15 cellular contexts compared by ENCODE assay signal in the genomic region with DNA sequence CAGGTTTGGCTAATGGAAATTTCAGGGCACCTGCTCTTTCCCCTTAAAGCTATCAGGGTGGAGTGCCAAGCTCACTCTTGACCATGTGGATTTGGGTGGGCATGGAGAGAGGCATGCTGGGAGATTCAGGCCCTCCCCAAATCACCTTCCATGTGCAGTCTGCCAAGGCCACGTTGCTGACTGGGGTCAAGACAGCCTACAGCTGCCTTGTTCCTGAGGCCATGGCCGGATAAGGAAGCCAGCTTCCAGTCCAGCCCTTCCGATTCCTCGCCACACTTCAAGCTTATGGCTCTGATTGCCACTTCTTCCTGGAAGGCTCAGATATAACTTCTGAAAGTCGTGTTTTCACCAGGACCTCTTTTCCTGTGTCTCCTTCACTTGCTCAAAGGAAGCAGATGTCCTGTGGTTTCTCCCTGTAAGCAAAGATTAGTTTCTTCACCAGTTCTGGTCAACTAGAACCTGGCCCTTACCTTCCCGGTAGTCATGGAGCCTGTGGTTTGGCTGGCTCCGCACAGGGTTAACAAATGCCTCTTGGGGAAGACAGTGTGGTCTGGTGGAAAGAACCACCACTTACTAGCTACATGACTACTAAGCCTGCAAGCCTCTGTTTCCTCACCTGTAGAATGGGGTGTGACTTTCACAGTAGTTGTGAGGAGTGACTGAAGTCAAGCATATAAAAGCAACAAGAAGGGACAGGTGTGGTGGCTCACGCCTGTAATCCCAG. TPM values are rescaled to one million over a fixed set of nuclear protein-coding genes. Genes with fewer than 3 reads are reported as not detected.
DNase-seq lines count a peak whose midpoint lies in the region; ATAC-seq and TF ChIP-seq lines count a peak whose summit lies in the region.
"Had no signal": no experiment of that assay in that cellular context is flagged by ENCODE, and none has a peak within 500 bp of the region (broad histone marks: within the 10 kb centered on the region; RNA-seq: fewer than 3 reads in every experiment).

No MANE protein-coding gene starts in this region.

- CTCF ChIA-PET in Calu3 (lab: Charles Lee): no interaction called here

- no peak for DNase-seq in T-helper 1 cell
- DNase-seq in KG1 (lab: John Stamatoyannopoulos, UW): peak; percentile 76
- no peak for DNase-seq in activated T-helper 2 cell treated with anti-CD3 and anti-CD28 coated beads, Interferon-gamma antibody, Interleukin-2, Interleukin-4, amounts not matched to agents 10 μg/mL and 5 μg/mL and 100 μg/mL, durations not matched to agents 14 hours and 24 hours and 36 hours (ENCODE audit: low spot score)
- no peak for DNase-seq in naive thymus-derived CD8-positive, alpha-beta T cell
- no peak for DNase-seq in Calu3
- DNase-seq in osteocyte (ENCODE audit: extremely low spot score, unreplicated experiment): no peak
- no peak for DNase-seq in NOMO-1 (lab: John Stamatoyannopoulos, UW; ENCODE audit: unreplicated experiment in 2 of 2)
- DNase-seq: amygdala; NCI-H1930; NCI-H69; right lobe of liver; stimulated activated CD4-positive, alpha-beta T cell treated with anti-CD3 and anti-CD28 coated beads, Interleukin-4, amount 100 ng/mL, for 4 hours; stimulated activated naive CD4-positive, alpha-beta T cell had no signal

- TF ChIP-seq CTCF in Calu3 (IDR thresholded peaks at IDR 0.05; ENCODE audit: unreplicated experiment) (no peak), osteocyte (IDR thresholded peaks at IDR 0.05) (no peak)

- no peak for ATAC-seq in naive thymus-derived CD8-positive, alpha-beta T cell

- intact Hi-C loops in activated T-helper 2 cell treated with anti-CD3 and anti-CD28 coated beads, Interferon-gamma antibody, Interleukin-2, Interleukin-4, amounts not matched to agents 10 μg/mL and 5 μg/mL and 100 μg/mL, durations not matched to agents 14 hours and 24 hours and 36 hours (cut with micrococcal nuclease): no loop called here
- intact Hi-C loops in Calu3 (cut with micrococcal nuclease; ENCODE audit: unreplicated experiment): no loop called here

- H3K4me1 Mint-ChIP-seq in T-helper 1 cell treated with Interleukin-12 subunit alpha and Interleukin-12 subunit beta and Interleukin-4 antibody, amounts not matched to agents 30 μg/mL and 1 μg/mL, for 36 hours (ENCODE audit: low read depth): peaks cover 39% of the 10 kb centered on the region
- H3K4me1 Mint-ChIP-seq in activated T-helper 2 cell treated with anti-CD3 and anti-CD28 coated beads, Interferon-gamma antibody, Interleukin-2, Interleukin-4, amounts not matched to agents 10 μg/mL and 5 μg/mL and 100 μg/mL, durations not matched to agents 14 hours and 24 hours and 36 hours (ENCODE audit: low read depth): peaks cover 21% of the 10 kb centered on the region
- H3K4me1 Mint-ChIP-seq in naive thymus-derived CD8-positive, alpha-beta T cell: peaks cover 6 to 19% (median 15%) of the 10 kb centered on the region in 4 donors
- H3K4me1 Mint-ChIP-seq in Calu3 (ENCODE audit: low read depth, unreplicated experiment) (peaks cover 8% of the 10 kb centered on the region), osteocyte (ENCODE audit: unreplicated experiment) (peaks cover 5% of the 10 kb centered on the region)
- H3K4me1 Mint-ChIP-seq: neural progenitor cell had no signal

- no peaks in the 10 kb centered on the region for H3K27me3 Mint-ChIP-seq in T-helper 1 cell treated with Interleukin-12 subunit alpha and Interleukin-12 subunit beta and Interleukin-4 antibody, amounts not matched to agents 30 μg/mL and 1 μg/mL, for 36 hours (ENCODE audit: low read depth)
- H3K27me3 Mint-ChIP-seq in activated T-helper 2 cell treated with anti-CD3 and anti-CD28 coated beads, Interferon-gamma antibody, Interleukin-2, Interleukin-4, amounts not matched to agents 10 μg/mL and 5 μg/mL and 100 μg/mL, durations not matched to agents 14 hours and 24 hours and 36 hours (ENCODE audit: low read depth): no peaks in the 10 kb centered on the region
- no peaks in the 10 kb centered on the region for H3K27me3 Mint-ChIP-seq in naive thymus-derived CD8-positive, alpha-beta T cell
- no peaks in the 10 kb centered on the region for H3K27me3 Mint-ChIP-seq in Calu3 (ENCODE audit: unreplicated experiment)
- H3K27me3 Mint-ChIP-seq in osteocyte (ENCODE audit: unreplicated experiment): no peaks in the 10 kb centered on the region

- peaks cover 38% of the 10 kb centered on the region for H3K36me3 Mint-ChIP-seq in T-helper 1 cell treated with Interleukin-12 subunit alpha and Interleukin-12 subunit beta and Interleukin-4 antibody, amounts not matched to agents 30 μg/mL and 1 μg/mL, for 36 hours (ENCODE audit: low read depth)
- H3K36me3 Mint-ChIP-seq in activated T-helper 2 cell treated with anti-CD3 and anti-CD28 coated beads, Interferon-gamma antibody, Interleukin-2, Interleukin-4, amounts not matched to agents 10 μg/mL and 5 μg/mL and 100 μg/mL, durations not matched to agents 14 hours and 24 hours and 36 hours (ENCODE audit: low read depth): peaks cover 53% of the 10 kb centered on the region
- peaks cover 0 to 66% (median 11%) of the 10 kb centered on the region in 3 donors for H3K36me3 Mint-ChIP-seq in naive thymus-derived CD8-positive, alpha-beta T cell
- H3K36me3 Mint-ChIP-seq in Calu3 (ENCODE audit: insufficient read depth, unreplicated experiment) (peaks cover 25% of the 10 kb centered on the region), osteocyte (ENCODE audit: unreplicated experiment) (peaks cover 27% of the 10 kb centered on the region)

- H3K4me3 Mint-ChIP-seq in T-helper 1 cell treated with Interleukin-12 subunit alpha and Interleukin-12 subunit beta and Interleukin-4 antibody, amounts not matched to agents 30 μg/mL and 1 μg/mL, for 36 hours: peak overlapping the region; percentile 41
- no peak overlapping the region for H3K4me3 Mint-ChIP-seq in activated T-helper 2 cell treated with anti-CD3 and anti-CD28 coated beads, Interferon-gamma antibody, Interleukin-2, Interleukin-4, amounts not matched to agents 10 μg/mL and 5 μg/mL and 100 μg/mL, durations not matched to agents 14 hours and 24 hours and 36 hours (ENCODE audit: low read depth)
- no peak overlapping the region for H3K4me3 Mint-ChIP-seq in naive thymus-derived CD8-positive, alpha-beta T cell
- no peak overlapping the region for H3K4me3 Mint-ChIP-seq in Calu3 (ENCODE audit: low read depth, unreplicated experiment)
- no peak overlapping the region for H3K4me3 Mint-ChIP-seq in osteocyte (ENCODE audit: unreplicated experiment)
- H3K4me3 Mint-ChIP-seq: neural progenitor cell had no signal

- POLR2A ChIA-PET in naive thymus-derived CD8-positive, alpha-beta T cell (lab: Charles Lee): interaction anchor here (0.8 to 1.1 kb wide), 2 partner anchors 16 to 42 kb away, joined by 3 to 4 read pairs; partner anchors contain the start of gene TPT1

- BruUV-seq in Calu3 (replicated peaks; lab: Mats Ljungman, UMichigan): no TSS peak

- H3K27ac Mint-ChIP-seq in T-helper 1 cell treated with Interleukin-12 subunit alpha and Interleukin-12 subunit beta and Interleukin-4 antibody, amounts not matched to agents 30 μg/mL and 1 μg/mL, for 36 hours: peak overlapping the region; percentile 88
- peak overlapping the region; percentile 46 for H3K27ac Mint-ChIP-seq in activated T-helper 2 cell treated with anti-CD3 and anti-CD28 coated beads, Interferon-gamma antibody, Interleukin-2, Interleukin-4, amounts not matched to agents 10 μg/mL and 5 μg/mL and 100 μg/mL, durations not matched to agents 14 hours and 24 hours and 36 hours
- peak overlapping the region; percentile 29 to 91 (median 80) for H3K27ac Mint-ChIP-seq in naive thymus-derived CD8-positive, alpha-beta T cell
- H3K27ac Mint-ChIP-seq in Calu3 (ENCODE audit: unreplicated experiment) (no peak overlapping the region), osteocyte (ENCODE audit: unreplicated experiment) (no peak overlapping the region)
- H3K27ac Mint-ChIP-seq: neural progenitor cell had no signal

- H3K9me3 Mint-ChIP-seq in T-helper 1 cell treated with Interleukin-12 subunit alpha and Interleukin-12 subunit beta and Interleukin-4 antibody, amounts not matched to agents 30 μg/mL and 1 μg/mL, for 36 hours: no peaks in the 10 kb centered on the region
- H3K9me3 Mint-ChIP-seq in activated T-helper 2 cell treated with anti-CD3 and anti-CD28 coated beads, Interferon-gamma antibody, Interleukin-2, Interleukin-4, amounts not matched to agents 10 μg/mL and 5 μg/mL and 100 μg/mL, durations not matched to agents 14 hours and 24 hours and 36 hours: no peaks in the 10 kb centered on the region
- H3K9me3 Mint-ChIP-seq in naive thymus-derived CD8-positive, alpha-beta T cell: no peaks in the 10 kb centered on the region
- no peaks in the 10 kb centered on the region for H3K9me3 Mint-ChIP-seq in Calu3 (ENCODE audit: low read depth, unreplicated experiment)
- H3K9me3 Mint-ChIP-seq in osteocyte (ENCODE audit: unreplicated experiment): peaks cover 4% of the 10 kb centered on the region

RNA-seq across cellular contexts. Expression of gene TPT1, which starts 16.1 kb away (rescaled TPM):
- total RNA-seq in activated T-helper 2 cell treated with anti-CD3 and anti-CD28 coated beads, Interferon-gamma antibody, Interleukin-2, Interleukin-4, amounts not matched to agents 10 μg/mL and 5 μg/mL and 100 μg/mL, durations not matched to agents 14 hours and 24 hours and 36 hours: 2,606 and 2,653 TPM in 2 replicates
- total RNA-seq in naive thymus-derived CD8-positive, alpha-beta T cell: over 10,000 TPM; 10,139 to 10,909 TPM
- 1,000 to 10,000 TPM; 3,681 to 4,532 (median 4,400) TPM for polyA plus RNA-seq in naive thymus-derived CD8-positive, alpha-beta T cell
- total RNA-seq in Calu3 (2022): 1,364 and 1,652 TPM in 2 replicates
- 3,315 and 3,393 TPM in 2 replicates for total RNA-seq in osteocyte

Comparison
In these comparisons a context has a peak if more than half of its experiments do, and no peak if none do; other contexts are left out.
1. H3K27ac Mint-ChIP-seq: peak in T-helper 1 cell treated with Interleukin-12 subunit alpha and Interleukin-12 subunit beta and Interleukin-4 antibody, amounts not matched to agents 30 μg/mL and 1 μg/mL, for 36 hours (single experiment), activated T-helper 2 cell treated with anti-CD3 and anti-CD28 coated beads, Interferon-gamma antibody, Interleukin-2, Interleukin-4, amounts not matched to agents 10 μg/mL and 5 μg/mL and 100 μg/mL, durations not matched to agents 14 hours and 24 hours and 36 hours (single experiment) and naive thymus-derived CD8-positive, alpha-beta T cell (10 of 10); none in Calu3 (single experiment) and osteocyte (single experiment).